ENCODE assay signal across 1 cellular context in genomic region chr20:44993343-44993742, GRCh38.
A peak's percentile ranks its signal among the peaks of the same experiment; 100 is the strongest.
TF ChIP-seq lines count a peak whose summit lies in the region.

No MANE protein-coding gene starts in this region.

TF ChIP-seq in IMR-90, 13 proteins besides CTCF, POLR2A, EP300 and RAD21:
- no peak for TF ChIP-seq RCOR1 (IDR thresholded peaks at IDR 0.05; ENCODE audit: insufficient replicate concordance, low read length)
- TF ChIP-seq NFE2L2 (IDR thresholded peaks at IDR 0.05; ENCODE audit: low read depth, low read length), result peak; percentile 7; the same call in 1 of the 2 replicates
- no peak for TF ChIP-seq ELK1 (IDR thresholded peaks at IDR 0.05; ENCODE audit: borderline replicate concordance, low read depth, low read length)
